Comparison of ENCODE assay signal across 10 cellular contexts in the genomic region with DNA sequence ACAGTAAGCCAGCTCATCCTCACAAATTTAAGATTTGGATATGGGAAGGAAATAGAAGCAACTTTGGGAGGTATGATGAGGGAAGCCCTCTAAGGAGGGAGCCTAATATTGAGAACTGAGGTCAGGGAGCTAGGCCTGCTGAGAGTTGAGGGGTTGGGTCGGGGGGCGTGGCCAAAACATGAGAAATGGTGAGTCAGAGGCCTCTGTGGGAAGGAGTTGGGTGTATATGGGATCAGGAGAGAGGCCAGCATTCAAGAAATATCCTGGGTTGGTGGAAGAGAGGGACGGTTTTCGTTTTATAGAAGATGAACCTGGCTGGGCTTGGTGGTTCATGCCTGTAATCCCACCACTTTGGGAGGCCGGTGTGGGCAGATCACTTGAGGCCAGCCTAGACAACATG. TPM values are rescaled to one million over a fixed set of nuclear protein-coding genes. Genes with fewer than 3 reads are reported as not detected.
DNase-seq lines count a peak whose midpoint lies in the region; ATAC-seq and TF ChIP-seq lines count a peak whose summit lies in the region.
"Had no signal": no experiment of that assay in that cellular context is flagged by ENCODE, and none has a peak within 500 bp of the region (broad histone marks: within the 10 kb centered on the region; RNA-seq: fewer than 3 reads in every experiment).

No MANE protein-coding gene starts in this region.

- no peak for ATAC-seq in HG03135 (IDR thresholded peaks at IDR 0.05; ENCODE audit: unreplicated experiment)

- peak overlapping the region; percentile 46 for H3K27ac Mint-ChIP-seq in T-helper 1 cell treated with Interleukin-12 subunit alpha and Interleukin-12 subunit beta and Interleukin-4 antibody, amounts not matched to agents 30 μg/mL and 1 μg/mL, for 36 hours

- no peaks in the 10 kb centered on the region for H3K9me3 Mint-ChIP-seq in T-helper 1 cell treated with Interleukin-12 subunit alpha and Interleukin-12 subunit beta and Interleukin-4 antibody, amounts not matched to agents 30 μg/mL and 1 μg/mL, for 36 hours
- H3K9me3 Mint-ChIP-seq: activated B cell treated with CpG ODN at 0.5 μM for 24 hours had no signal

- peaks cover 6% of the 10 kb centered on the region for H3K4me1 ChIP-seq in testis

- peak overlapping the region; percentile 25 for H3K4me3 Mint-ChIP-seq in T-helper 1 cell treated with Interleukin-12 subunit alpha and Interleukin-12 subunit beta and Interleukin-4 antibody, amounts not matched to agents 30 μg/mL and 1 μg/mL, for 36 hours
- H3K4me3 Mint-ChIP-seq: activated B cell treated with CpG ODN at 0.5 μM for 24 hours had no signal

- peaks cover 67% of the 10 kb centered on the region for H3K4me1 Mint-ChIP-seq in T-helper 1 cell treated with Interleukin-12 subunit alpha and Interleukin-12 subunit beta and Interleukin-4 antibody, amounts not matched to agents 30 μg/mL and 1 μg/mL, for 36 hours (ENCODE audit: low read depth)

- intact Hi-C loops in testis (cut with DNase I; ENCODE audit: low total_unique reads), result no loop called here

- TF ChIP-seq POLR2A in erythroblast (IDR thresholded peaks at IDR 0.05; ENCODE audit: low read length), result no peak
- TF ChIP-seq POLR2A in testis (IDR thresholded peaks at IDR 0.05), result no peak

- no peak overlapping the region for H3K4me3 ChIP-seq in testis
- H3K4me3 ChIP-seq: heart right ventricle had no signal

- DNase-seq in T-helper 1 cell (no peak), RKO (ENCODE audit: low spot score) (peak; percentile 67), erythroblast (lab: John Stamatoyannopoulos, UW) (peak; percentile 23 to 73), smooth muscle cell of the brain vasculature (ENCODE audit: low read depth, low spot score) (peak; percentile 46), testis (no peak), mucosa of gallbladder (ENCODE audit: low spot score) (no peak)
- DNase-seq: activated B cell treated with CpG ODN at 0.5 μM for 24 hours, heart right ventricle had no signal

- no peak overlapping the region for H3K27ac ChIP-seq in testis
- H3K27ac ChIP-seq: heart right ventricle had no signal

- no peaks in the 10 kb centered on the region for H3K9me3 ChIP-seq in testis
- H3K9me3 ChIP-seq: heart right ventricle had no signal

- peaks cover 45% of the 10 kb centered on the region for H3K36me3 Mint-ChIP-seq in T-helper 1 cell treated with Interleukin-12 subunit alpha and Interleukin-12 subunit beta and Interleukin-4 antibody, amounts not matched to agents 30 μg/mL and 1 μg/mL, for 36 hours (ENCODE audit: low read depth)

- no peak for TF ChIP-seq CTCF in testis (IDR thresholded peaks at IDR 0.05)

- no peaks in the 10 kb centered on the region for H3K27me3 ChIP-seq in testis
- H3K27me3 ChIP-seq: heart right ventricle had no signal

- H3K27me3 Mint-ChIP-seq in T-helper 1 cell treated with Interleukin-12 subunit alpha and Interleukin-12 subunit beta and Interleukin-4 antibody, amounts not matched to agents 30 μg/mL and 1 μg/mL, for 36 hours (ENCODE audit: low read depth), result no peaks in the 10 kb centered on the region
- H3K27me3 Mint-ChIP-seq: activated B cell treated with CpG ODN at 0.5 μM for 24 hours had no signal

- no peaks in the 10 kb centered on the region for H3K36me3 ChIP-seq in testis (ENCODE audit: low read depth, missing control alignments)

- WGBS in testis, 2 donors, result 94% methylated on average over 5 of the region's 5 CpGs

RNA-seq across cellular contexts. Expression of a gene that starts 48.4 kb away (rescaled TPM):
- total RNA-seq in testis (100 to 1,000 TPM in 1 of 2 donors, 10 to 100 TPM in 1; 93.9 to 122 TPM), mucosa of gallbladder (27.6 TPM)
- polyA plus RNA-seq in testis (ENCODE audit: insufficient read depth, low read depth, low replicate concordance), result 126 TPM

RNA-seq across cellular contexts. Expression of a gene that starts 50.5 kb away (rescaled TPM):
- total RNA-seq in testis (10 to 100 TPM; 39.0 to 57.4 TPM), mucosa of gallbladder (41.3 TPM)
- 30.0 TPM for polyA plus RNA-seq in testis (ENCODE audit: insufficient read depth, low read depth, low replicate concordance)

Comparison
In these comparisons a context has a peak if more than half of its experiments do, and no peak if none do; other contexts are left out.
1. DNase-seq: peak in RKO (single experiment), erythroblast (2 of 2) and smooth muscle cell of the brain vasculature (single experiment); none in T-helper 1 cell (0 of 5), testis (single experiment) and mucosa of gallbladder (single experiment).